ENCODE assay signal across 8 cellular contexts in the genomic region with DNA sequence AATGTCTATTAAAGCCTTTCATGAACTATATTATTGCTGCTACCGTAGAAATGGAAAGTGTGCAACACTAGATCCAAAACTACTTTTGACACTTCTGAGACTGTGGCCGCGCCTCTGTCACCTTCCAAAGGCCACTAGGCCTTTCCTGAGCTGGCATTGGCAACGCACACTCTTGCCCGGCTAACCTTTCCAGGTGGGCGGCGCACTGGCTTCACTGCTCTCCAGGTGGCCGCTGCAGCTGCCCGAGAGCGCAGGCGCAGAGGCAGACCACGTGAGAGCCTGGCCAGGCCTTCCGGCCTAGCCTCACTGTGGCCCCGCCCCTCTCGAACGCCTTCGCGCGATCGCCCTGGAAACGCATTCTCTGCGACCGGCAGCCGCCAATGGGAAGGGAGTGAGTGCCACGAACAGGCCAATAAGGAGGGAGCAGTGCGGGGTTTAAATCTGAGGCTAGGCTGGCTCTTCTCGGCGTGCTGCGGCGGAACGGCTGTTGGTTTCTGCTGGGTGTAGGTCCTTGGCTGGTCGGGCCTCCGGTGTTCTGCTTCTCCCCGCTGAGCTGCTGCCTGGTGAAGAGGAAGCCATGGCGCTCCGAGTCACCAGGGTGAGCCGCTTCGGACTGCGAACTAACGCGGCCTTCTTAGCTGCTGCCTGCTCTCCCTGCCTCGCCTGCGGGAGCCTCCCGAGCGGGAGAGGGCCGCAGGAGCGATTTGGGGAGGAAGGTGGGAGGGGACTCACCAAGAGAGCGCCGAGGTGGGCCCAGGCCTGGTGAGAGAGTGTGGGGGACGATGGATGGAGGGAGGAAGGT. TPM values are rescaled to one million over a fixed set of nuclear protein-coding genes. Genes with fewer than 3 reads are reported as not detected.
DNase-seq lines count a peak whose midpoint lies in the region; ATAC-seq and TF ChIP-seq lines count a peak whose summit lies in the region.

Gene CCNB1, plus strand, starts transcription at position 465 of the 802 bp plus-strand sequence. Its CDS starts 113 bp downstream, at position 578.

- no TSS peak for BruUV-seq in PC-9 (replicated peaks; lab: Mats Ljungman, UMichigan)

- in situ Hi-C loops in KBM-7 (cut with MboI; ENCODE audit: low pct_unique_long_range_greater_than_20kb, low sequenced_read_pairs), result no loop called here

- peak within 1 kb of the TSS; percentile 96 for H3K4me2 ChIP-seq in PC-9

- intact Hi-C loops in PC-9 (cut with micrococcal nuclease; ENCODE audit: unreplicated experiment), result no loop called here

- peak; percentile 98 for DNase-seq in DMS53 treated with DMSO at 0.1 percent for 48 hours (lab: John Stamatoyannopoulos, UW; ENCODE audit: unreplicated experiment)
- DNase-seq in KBM-7, result peak; percentile 99
- peak; percentile 94 to 98 for DNase-seq in PC-9
- peak; percentile 98 for DNase-seq in activated T-cell treated with anti-CD3 and anti-CD28 coated beads for 48 hours (ENCODE audit: low read depth)
- DNase-seq in epithelial cell of proximal tubule (ENCODE audit: low read depth), result peak; percentile 63
- peak; percentile 93 to 94 for DNase-seq in stimulated activated CD8-positive, alpha-beta memory T cell treated with anti-CD3 and anti-CD28 coated beads, Interleukin-4, amount 100 ng/mL, for 4 hours (ENCODE audit: low read depth in 2 of 2, low spot score in 1 of 2)

- H3K9ac ChIP-seq in mucosa of rectum (ENCODE audit: low read depth in 1 of 2, low read length in 2 of 2), result peak within 1 kb of the TSS; percentile 14 to 61

- H3K36me3 ChIP-seq in PC-9 (ENCODE audit: low read depth), result peaks cover 28% of the 10 kb centered on the region
- peaks cover 2 to 4% of the 10 kb centered on the region in 2 donors for H3K36me3 ChIP-seq in mucosa of rectum (ENCODE audit: control insufficient read depth in 2 of 2, insufficient read depth in 2 of 2, low read length in 2 of 2)

- H3K27me3 ChIP-seq in PC-9 (ENCODE audit: insufficient read depth, low read depth), result no peaks in the 10 kb centered on the region
- no peaks in the 10 kb centered on the region for H3K27me3 ChIP-seq in mucosa of rectum (ENCODE audit: control insufficient read depth in 2 of 2, insufficient read depth in 2 of 2, low read length in 2 of 2)

- peaks cover 31% of the 10 kb centered on the region; the same call in 1 of the 2 replicates for H3F3A ChIP-seq in PC-9 (ENCODE audit: insufficient read depth, low read depth)

- CTCF ChIA-PET in PC-9 (lab: Charles Lee), result no interaction called here

- H3K27ac ChIP-seq in PC-9 (peak within 1 kb of the TSS; percentile 53), mucosa of rectum (ENCODE audit: low read depth in 2 of 2, low read length in 2 of 2) (peak within 1 kb of the TSS; percentile 18 to 49)

- H3K4me3 ChIP-seq in PC-9 (peak within 1 kb of the TSS; percentile 92), epithelial cell of proximal tubule (ENCODE audit: low read depth, low read length) (peak within 1 kb of the TSS; percentile 88), mucosa of rectum (ENCODE audit: low read length in 2 of 2) (peak within 1 kb of the TSS; percentile 89 to 92)

- H3K4me1 ChIP-seq in PC-9 (replicated peaks; ENCODE audit: insufficient read depth) (peaks cover 27% of the 10 kb centered on the region), mucosa of rectum (ENCODE audit: control insufficient read depth in 2 of 2, insufficient read depth in 2 of 2, low read length in 2 of 2) (peaks cover 6 to 9% of the 10 kb centered on the region in 2 donors)

- H3K9me3 ChIP-seq in PC-9 (ENCODE audit: insufficient read depth, low read depth), result no peaks in the 10 kb centered on the region
- H3K9me3 ChIP-seq in mucosa of rectum (ENCODE audit: control insufficient read depth in 2 of 2, low read length in 2 of 2), result no peaks in the 10 kb centered on the region

- no peak for TF ChIP-seq CTCF in PC-9 (conservative IDR thresholded peaks at IDR 0.05)
- no peak for TF ChIP-seq CTCF in epithelial cell of proximal tubule (conservative IDR thresholded peaks at IDR 0.05; ENCODE audit: low read depth, low read length)

- H3K9me2 ChIP-seq in PC-9 (ENCODE audit: insufficient read depth), result no peaks in the 10 kb centered on the region

- ATAC-seq in GM21723 (IDR thresholded peaks at IDR 0.05; ENCODE audit: unreplicated experiment), result peak; percentile 99

- POLR2A ChIA-PET in PC-9 (lab: Charles Lee; ENCODE audit: unreplicated experiment), result interaction anchor here (0.9 kb wide), 1 partner anchor 68 kb away, joined by 40 read pairs; the partner anchor contains the start of gene CDK7

- 0 out of 2 replicates have a peak, but pooled peaks cover 7% of the 10 kb centered on the region for H4K20me1 ChIP-seq in PC-9 (ENCODE audit: insufficient read depth)

- H3K79me2 ChIP-seq in PC-9 (ENCODE audit: low read depth), result peaks cover 48% of the 10 kb centered on the region

- H2AFZ ChIP-seq in PC-9, result peak within 1 kb of the TSS; percentile 97

RNA-seq across cellular contexts. Expression of gene CCNB1, which starts in this region (rescaled TPM):
- total RNA-seq in PC-9 (2021) (174 and 248 TPM in 2 replicates), epithelial cell of proximal tubule (243 and 380 TPM in 2 replicates)

Comparison
In these comparisons a context has a peak if more than half of its experiments do, and no peak if none do; other contexts are left out.
1. Peak in every context shown above with its lines: DNase-seq, ATAC-seq, H3K4me3 ChIP-seq and H3K27ac ChIP-seq.